Comparison of ENCODE assay signal across 19 cellular contexts in the genomic region with DNA sequence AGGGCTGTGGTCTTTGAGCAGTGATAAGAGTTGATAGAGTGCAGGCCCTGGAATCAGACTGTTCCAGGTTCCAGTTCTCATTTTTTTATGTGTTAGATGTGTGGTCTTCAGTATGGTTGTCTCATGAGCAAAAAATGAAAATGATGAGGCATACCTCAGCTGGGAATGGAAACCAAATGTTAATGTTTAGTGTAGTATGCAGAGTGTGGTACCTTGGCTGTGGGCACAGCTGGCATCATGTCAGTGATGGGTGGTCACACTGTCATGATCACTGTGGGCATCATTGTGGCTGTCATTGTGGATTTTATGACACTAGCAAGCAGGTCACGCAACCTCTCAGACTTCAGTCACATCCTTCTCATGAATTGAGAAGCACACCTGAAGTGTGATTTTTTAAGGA. TPM values are rescaled to one million over a fixed set of nuclear protein-coding genes. Genes with fewer than 3 reads are reported as not detected.
DNase-seq lines count a peak whose midpoint lies in the region; ATAC-seq and TF ChIP-seq lines count a peak whose summit lies in the region.
"Had no signal": no experiment of that assay in that cellular context is flagged by ENCODE, and none has a peak within 500 bp of the region (broad histone marks: within the 10 kb centered on the region; RNA-seq: fewer than 3 reads in every experiment).

No MANE protein-coding gene starts in this region.

- H3K4me1 ChIP-seq in right atrium auricular region = peaks cover 0 to 77% of the 10 kb centered on the region in 2 donors
- H3K4me1 ChIP-seq in subcutaneous abdominal adipose tissue (ENCODE audit: control insufficient read depth in 5 of 5, insufficient read depth in 5 of 5, low read length in 5 of 5) = peaks cover 5 to 70% (median 23%) of the 10 kb centered on the region in 5 donors
- H3K4me1 ChIP-seq: HAP-1 had no signal

- DNase-seq in right atrium auricular region (ENCODE audit: low spot score) = no peak
- DNase-seq in Right ventricle myocardium superior = no peak
- peak; percentile 87 for DNase-seq in kidney tubule cell (ENCODE audit: low spot score)
- DNase-seq in NCI-H2107 (lab: John Stamatoyannopoulos, UW) = no peak
- DNase-seq in NCI-H2081 treated with DMSO at 0.1 percent for 48 hours (lab: John Stamatoyannopoulos, UW) = no peak
- DNase-seq: DMS 273 treated with DMSO at 0.1 percent for 48 hours, GF-D8, KG1, NCI-H1436, NCI-H2029 treated with DMSO at 0.1 percent for 48 hours, NCI-H2227 treated with DMSO at 0.1 percent for 48 hours, NCI-H524 treated with DMSO at 0.1 percent for 48 hours had no signal

- H3K36me3 ChIP-seq in right atrium auricular region = no peaks in the 10 kb centered on the region
- peaks cover 0 to 4% (median 0%) of the 10 kb centered on the region in 5 donors for H3K36me3 ChIP-seq in subcutaneous abdominal adipose tissue (ENCODE audit: control insufficient read depth in 5 of 5, insufficient read depth in 5 of 5, low read length in 5 of 5)
- H3K36me3 ChIP-seq: HAP-1 had no signal

- H3K9ac ChIP-seq in subcutaneous abdominal adipose tissue (ENCODE audit: low read length in 5 of 5) = peak overlapping the region in 1 of 5 donors; percentile 34

- H3K27me3 ChIP-seq in right atrium auricular region = no peaks in the 10 kb centered on the region
- no peaks in the 10 kb centered on the region for H3K27me3 ChIP-seq in subcutaneous abdominal adipose tissue (ENCODE audit: control insufficient read depth in 5 of 5, insufficient read depth in 4 of 5, low read length in 5 of 5)

- H3K27ac ChIP-seq in right atrium auricular region = peak overlapping the region; percentile 7 to 86
- peak overlapping the region; percentile 84 for H3K27ac ChIP-seq in subcutaneous abdominal adipose tissue (ENCODE audit: low read depth, low read length)
- H3K27ac ChIP-seq: A549, C4-2B, SK-N-MC had no signal

- no peak for TF ChIP-seq CTCF in right atrium auricular region (IDR thresholded peaks at IDR 0.05)

- H3K9me3 ChIP-seq in right atrium auricular region (no peaks in the 10 kb centered on the region), subcutaneous abdominal adipose tissue (ENCODE audit: control insufficient read depth in 5 of 5, low read length in 5 of 5) (no peaks in the 10 kb centered on the region)
- H3K9me3 ChIP-seq: HAP-1 had no signal

- ATAC-seq in Right ventricle myocardium superior (ENCODE audit: poor library complexity) (no peak), GM21786 (IDR thresholded peaks at IDR 0.05; ENCODE audit: unreplicated experiment) (peak; percentile 51), HG03135 (IDR thresholded peaks at IDR 0.05; ENCODE audit: unreplicated experiment) (no peak)
- ATAC-seq: A549 had no signal

- H3K4me3 ChIP-seq in right atrium auricular region (no peak overlapping the region), subcutaneous abdominal adipose tissue (ENCODE audit: low read depth in 1 of 5, low read length in 5 of 5) (peak overlapping the region in 4 of 5 donors; percentile 19 to 88 (median 32))
- H3K4me3 ChIP-seq: A549, HAP-1, SK-N-MC had no signal

- intact Hi-C loops in Right ventricle myocardium superior (cut with DNase I) = no loop called here

RNA-seq across cellular contexts. Expression of a gene that starts 6.4 kb away (rescaled TPM):
- total RNA-seq in right atrium auricular region = 100 to 1,000 TPM; 109 to 145 TPM
- total RNA-seq in Right ventricle myocardium superior = 131 TPM

Comparison
In these comparisons a context has a peak if more than half of its experiments do, and no peak if none do; other contexts are left out.
1. H3K4me3 ChIP-seq: peak in subcutaneous abdominal adipose tissue (4 of 5); none in right atrium auricular region (0 of 2).